ENCODE assay signal across 16 cellular contexts in the genomic region with DNA sequence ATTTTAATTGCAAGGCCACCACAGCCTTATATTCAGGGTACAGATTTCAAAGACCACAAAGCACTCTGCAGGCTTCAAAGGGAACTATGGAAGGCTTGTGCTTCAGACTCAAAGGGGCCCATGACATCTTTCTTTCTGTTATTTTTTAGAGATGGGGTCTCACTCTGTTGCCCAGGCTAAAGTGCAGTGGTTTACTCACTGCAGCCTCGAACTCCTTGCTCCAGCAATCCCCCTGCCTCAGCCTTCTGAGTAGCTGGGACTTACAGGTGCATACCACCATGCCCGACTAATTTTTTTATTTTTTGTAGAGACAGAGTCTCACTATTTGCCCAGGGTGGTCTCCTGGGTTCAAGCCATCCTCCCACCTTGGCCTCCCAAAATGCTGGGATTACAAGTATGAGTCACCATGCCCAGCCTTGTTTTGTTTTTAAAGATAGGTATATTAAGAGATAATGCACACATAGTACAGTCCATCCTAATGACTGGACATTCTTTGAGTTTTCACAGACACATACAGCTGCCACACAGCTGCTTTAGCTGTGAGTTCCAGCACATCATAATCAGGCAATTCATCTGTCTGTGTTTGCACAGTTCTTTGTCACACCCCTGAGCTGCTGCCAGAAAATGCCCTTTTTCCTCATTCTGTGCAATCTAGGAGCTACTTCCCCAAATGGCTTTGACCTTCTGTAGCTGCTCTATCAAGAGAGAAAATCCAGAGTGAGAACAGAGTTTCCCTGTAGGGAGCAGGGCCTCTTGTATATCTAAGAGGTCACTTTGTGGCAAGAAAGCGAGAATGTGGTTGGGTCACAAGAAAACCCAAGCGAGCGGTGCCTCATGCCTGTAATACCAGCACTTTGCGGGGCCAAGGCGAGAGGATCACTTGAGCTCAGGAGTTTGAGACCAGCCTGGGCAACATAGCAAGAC. TPM values are rescaled to one million over a fixed set of nuclear protein-coding genes. Genes with fewer than 3 reads are reported as not detected.
DNase-seq lines count a peak whose midpoint lies in the region; ATAC-seq and TF ChIP-seq lines count a peak whose summit lies in the region.
"Had no signal": no experiment of that assay in that cellular context is flagged by ENCODE, and none has a peak within 500 bp of the region (broad histone marks: within the 10 kb centered on the region; RNA-seq: fewer than 3 reads in every experiment).

No MANE protein-coding gene starts in this region.

- no peak overlapping the region for H2BK120ac ChIP-seq in H9 (ENCODE audit: low read depth, low read length, poor library complexity, severe bottlenecking)

- peaks cover 2% of the 10 kb centered on the region; the same call in 1 of the 2 replicates for H3K27me3 Mint-ChIP-seq in H9 (ENCODE audit: low read depth)
- H3K27me3 Mint-ChIP-seq: activated T-cell treated with anti-CD3 and anti-CD28 coated beads, Interleukin-2, amount 50 U/mL, for 24 hours had no signal

- H2BK15ac ChIP-seq in H9 (ENCODE audit: low read depth, low read length), result no peak overlapping the region

- H2AK5ac ChIP-seq in H9 (ENCODE audit: insufficient read length, low read length), result no peak overlapping the region

- no peak overlapping the region for H3K23ac ChIP-seq in H9 (ENCODE audit: insufficient read length, low read depth, low read length)

- H3K36me3 ChIP-seq in spleen, result peaks cover 0 to 30% (median 0%) of the 10 kb centered on the region in 6 donors

- H3K14ac ChIP-seq in H9 (ENCODE audit: insufficient read depth, low read length), result no peak overlapping the region

- no peak overlapping the region for H3K4me2 ChIP-seq in H9 (ENCODE audit: insufficient read depth, insufficient read length, low read length)

- no peak overlapping the region for H3K4me3 ChIP-seq in spleen
- H3K4me3 ChIP-seq: skin epidermis had no signal

- H3K36me3 Mint-ChIP-seq in H9 (ENCODE audit: insufficient read depth in 1 of 3, low read depth in 3 of 3), result peaks cover 5 to 12% (median 12%) of the 10 kb centered on the region in 3 experiments; a peak in 5 of 7 replicates

- no CpG with 5 or more reads among the region's 7 CpGs for WGBS in H9 (ENCODE audit: extremely low coverage, insufficient read length, low lambda C conversion rate)
- WGBS in spleen, 5 donors, result 72 to 80% (median 76%) methylated on average over 7 of the region's 7 CpGs

- no peak overlapping the region for H3K9ac ChIP-seq in H9 (ENCODE audit: extremely low read depth, insufficient read length, low read length)

- TF ChIP-seq CTCF in H9 (conservative IDR thresholded peaks at IDR 0.05) (no peak), spleen (IDR thresholded peaks at IDR 0.05 in 8 of 11, conservative IDR thresholded peaks at IDR 0.05 in 3 of 11) (no peak), GM10266 (IDR thresholded peaks at IDR 0.05; ENCODE audit: control insufficient read depth, insufficient read depth, low read depth, missing control alignments) (no peak)

- H3K27me3 ChIP-seq in H9 (ENCODE audit: insufficient read depth, low read length) (no peaks in the 10 kb centered on the region), spleen (replicated peaks in 1 of 7) (no peaks in the 10 kb centered on the region)

- H3K4me1 Mint-ChIP-seq in H9, result peaks cover 72 to 75% of the 10 kb centered on the region in 2 experiments

- no peak overlapping the region for H2BK12ac ChIP-seq in H9 (ENCODE audit: insufficient read length, low read depth, low read length)

- H3K4ac ChIP-seq in H9 (ENCODE audit: low read depth, low read length), result no peak overlapping the region

- TF ChIP-seq POLR2A in spleen (IDR thresholded peaks at IDR 0.05), result no peak

- H3K23me2 ChIP-seq in H9 (ENCODE audit: insufficient read length, low read depth, low read length, poor library complexity, severe bottlenecking), result no peaks in the 10 kb centered on the region

- no peaks in the 10 kb centered on the region for H3K79me2 ChIP-seq in H9 (ENCODE audit: insufficient read depth, low read length)

- no peak overlapping the region for H4K91ac ChIP-seq in H9 (ENCODE audit: insufficient read length, low read depth, low read length)

- H3K18ac ChIP-seq in H9 (ENCODE audit: insufficient read length, low read depth, low read length), result no peak overlapping the region

- peak overlapping the region; percentile 39 to 99 (median 97); a peak in 5 of 7 replicates for H3K27ac Mint-ChIP-seq in H9
- H3K27ac Mint-ChIP-seq: activated T-cell treated with anti-CD3 and anti-CD28 coated beads, Interleukin-2, amount 50 U/mL, for 24 hours had no signal

- no peak overlapping the region for H4K8ac ChIP-seq in H9 (replicated peaks; ENCODE audit: insufficient read length, low read depth, low read length)

- no peak overlapping the region for H2BK5ac ChIP-seq in H9 (ENCODE audit: insufficient read length, low read length)

- no peaks in the 10 kb centered on the region for H3K9me3 Mint-ChIP-seq in H9
- H3K9me3 Mint-ChIP-seq: activated T-cell treated with anti-CD3 and anti-CD28 coated beads, Interleukin-2, amount 50 U/mL, for 24 hours had no signal

- H4K5ac ChIP-seq in H9 (ENCODE audit: insufficient read length, low read depth, low read length), result no peak overlapping the region

- no peaks in the 10 kb centered on the region for H4K20me1 ChIP-seq in H9 (ENCODE audit: control insufficient read depth, insufficient read depth, insufficient read length)

- no peak overlapping the region for H3T11ph ChIP-seq in H9 (ENCODE audit: low read length)

- no peak overlapping the region for H3K27ac ChIP-seq in H9 (ENCODE audit: insufficient read length, low read depth, low read length)
- peak overlapping the region in 6 of 8 donors; percentile 22 to 71 (median 61) for H3K27ac ChIP-seq in spleen

- H3K4me1 ChIP-seq in H9 (ENCODE audit: insufficient read depth, low read length), result peaks cover 15% of the 10 kb centered on the region
- H3K4me1 ChIP-seq in spleen, result peaks cover 0 to 34% (median 13%) of the 10 kb centered on the region in 6 donors

- no peak overlapping the region for H3K56ac ChIP-seq in H9 (ENCODE audit: insufficient read length, low read depth, low read length)

- no peaks in the 10 kb centered on the region for H3K9me3 ChIP-seq in H9 (ENCODE audit: control insufficient read depth, low read depth, low read length)
- H3K9me3 ChIP-seq in spleen, result no peaks in the 10 kb centered on the region

- no peak overlapping the region for H2BK20ac ChIP-seq in H9 (ENCODE audit: low read depth, low read length, poor library complexity, severe bottlenecking)

- ATAC-seq in HG03571 (IDR thresholded peaks at IDR 0.05; ENCODE audit: unreplicated experiment), result no peak

- no peak overlapping the region for H3K4me3 Mint-ChIP-seq in H9
- H3K4me3 Mint-ChIP-seq: activated T-cell treated with anti-CD3 and anti-CD28 coated beads, Interleukin-2, amount 50 U/mL, for 24 hours had no signal

- no peaks in the 10 kb centered on the region for H3K79me1 ChIP-seq in H9 (ENCODE audit: insufficient read depth, low read depth, low read length, poor library complexity, severe bottlenecking)

- intact Hi-C loops in spleen (cut with DNase I; ENCODE audit: low total_unique reads), result no loop called here

- H2AFZ ChIP-seq in H9 (ENCODE audit: low read length), result no peak overlapping the region

- DNase-seq in H9 (no peak), SIG-M5 (lab: John Stamatoyannopoulos, UW) (peak; percentile 6), globus pallidus (ENCODE audit: low spot score) (peak; percentile 60), spleen (no peak), GM10266 (ENCODE audit: extremely low spot score) (no peak), NCI-H748 treated with DMSO at 0.1 percent for 48 hours (lab: John Stamatoyannopoulos, UW) (no peak), OCI-M2 (lab: John Stamatoyannopoulos, UW; ENCODE audit: unreplicated experiment) (no peak)
- DNase-seq: activated T-cell treated with anti-CD3 and anti-CD28 coated beads, Interleukin-2, amount 50 U/mL, for 24 hours; DND-41; NCI-H1048; NCI-H82; stimulated activated CD8-positive, alpha-beta memory T cell treated with anti-CD3 and anti-CD28 coated beads, Interleukin-4, amount 100 ng/mL, for 48 hours; T1000 had no signal

RNA-seq across cellular contexts. Expression of a gene that starts 24.1 kb away (rescaled TPM):
- total RNA-seq in H9 (2021), result 9.2 and 10.2 TPM in 2 replicates
- total RNA-seq in spleen, result 10 to 100 TPM in 3 of 7 donors, 1 to 10 TPM in 4; 7.5 to 15.6 (median 9.3) TPM
- 1 to 10 TPM; 3.3 to 7.7 (median 4.8) TPM for polyA plus RNA-seq in spleen

RNA-seq across cellular contexts. Expression of a gene that starts 53.6 kb away (rescaled TPM):
- total RNA-seq in H9 (2021), result 1.1 and 2.1 TPM in 2 replicates
- total RNA-seq in spleen, result 10 to 100 TPM in 5 of 7 donors, 1 to 10 TPM in 2; 8.4 to 19.9 (median 12.8) TPM
- polyA plus RNA-seq in spleen, result 1 to 10 TPM; 2.0 to 4.8 (median 3.3) TPM
- total RNA-seq: glomerular endothelial cell had no signal

Comparison
In these comparisons a context has a peak if more than half of its experiments do, and no peak if none do; other contexts are left out.
1. DNase-seq: peak in SIG-M5 (single experiment) and globus pallidus (single experiment); none in H9 (single experiment), spleen (single experiment), GM10266 (single experiment), NCI-H748 treated with DMSO at 0.1 percent for 48 hours (single experiment) and OCI-M2 (single experiment).